Comparison of ENCODE assay signal across 8 cellular contexts in the genomic region with DNA sequence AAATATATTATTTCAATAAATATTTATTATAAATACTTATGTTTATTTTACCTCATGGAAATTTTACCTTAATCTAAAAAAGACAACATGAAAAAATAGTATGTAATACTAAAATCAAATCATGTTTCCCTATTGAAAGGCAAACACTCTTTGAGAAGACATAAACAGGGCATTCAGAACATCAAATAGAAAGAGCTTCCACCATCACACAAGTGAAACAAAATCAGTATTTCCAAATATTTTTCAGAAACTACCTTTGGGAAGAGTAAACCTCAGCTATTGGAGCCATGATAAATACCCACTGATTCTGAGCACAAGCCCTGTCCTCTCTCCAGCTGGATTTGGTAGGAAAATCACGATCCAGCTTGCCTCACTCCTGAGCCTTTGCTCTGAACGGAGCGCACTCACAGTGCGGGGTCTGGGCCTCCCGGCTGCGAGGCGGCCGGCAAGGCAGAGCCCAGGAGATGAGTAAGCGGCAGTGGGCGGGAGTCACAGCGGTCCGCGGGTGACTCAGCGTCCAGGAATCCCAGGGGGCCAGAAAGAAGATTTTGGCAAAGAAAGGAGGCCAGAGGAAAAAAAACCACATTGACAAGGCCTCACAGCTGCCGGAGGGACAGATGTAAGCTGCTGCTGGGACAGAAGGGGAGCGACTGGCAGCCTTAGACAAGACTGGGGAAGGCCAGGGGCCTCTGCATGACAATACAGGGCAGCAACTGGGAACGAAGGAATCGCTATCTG. TPM values are rescaled to one million over a fixed set of nuclear protein-coding genes. Genes with fewer than 3 reads are reported as not detected.
DNase-seq lines count a peak whose midpoint lies in the region; ATAC-seq and TF ChIP-seq lines count a peak whose summit lies in the region.

No MANE protein-coding gene starts in this region.

- peaks cover 28% of the 10 kb centered on the region for H3K4me1 Mint-ChIP-seq in activated CD8-positive, alpha-beta T cell treated with anti-CD3 and anti-CD28 coated beads for 36 hours (ENCODE audit: low read depth)
- H3K4me1 Mint-ChIP-seq in natural killer cell, result peaks cover 29 to 35% of the 10 kb centered on the region in 2 donors

- H3K36me3 Mint-ChIP-seq in activated CD8-positive, alpha-beta T cell treated with anti-CD3 and anti-CD28 coated beads for 36 hours (ENCODE audit: low read depth), result peaks cover 1% of the 10 kb centered on the region
- H3K36me3 Mint-ChIP-seq in natural killer cell, result no peaks in the 10 kb centered on the region

- POLR2A ChIA-PET in activated CD8-positive, alpha-beta T cell treated with anti-CD3 and anti-CD28 coated beads for 36 hours (lab: Charles Lee), result no interaction called here

- peak overlapping the region; percentile 8 for H3K4me3 Mint-ChIP-seq in activated CD8-positive, alpha-beta T cell treated with anti-CD3 and anti-CD28 coated beads for 36 hours
- H3K4me3 Mint-ChIP-seq in natural killer cell, result no peak overlapping the region

- H3K4me1 ChIP-seq in GM23248 (ENCODE audit: insufficient read depth) (peaks cover 33% of the 10 kb centered on the region), tibial artery (peaks cover 0 to 9% (median 7%) of the 10 kb centered on the region in 4 donors)

- CTCF ChIA-PET in activated CD8-positive, alpha-beta T cell treated with anti-CD3 and anti-CD28 coated beads for 36 hours (lab: Charles Lee), result interaction anchor here (1.9 kb wide), 1 partner anchor 14 kb away, joined by 6 read pairs; no protein-coding TSS in a partner anchor

- peaks cover 52% of the 10 kb centered on the region for H3K27me3 Mint-ChIP-seq in activated CD8-positive, alpha-beta T cell treated with anti-CD3 and anti-CD28 coated beads for 36 hours
- H3K27me3 Mint-ChIP-seq in natural killer cell (ENCODE audit: low read depth in 2 of 2), result peaks cover 54 to 72% of the 10 kb centered on the region in 2 donors

- peaks cover 14% of the 10 kb centered on the region for H3F3A ChIP-seq in GM23248 (ENCODE audit: insufficient read depth)

- peak; percentile 50 for ATAC-seq in activated CD8-positive, alpha-beta T cell treated with anti-CD3 and anti-CD28 coated beads for 36 hours
- peak in 1 of 3 donors; percentile 17 for ATAC-seq in natural killer cell

- no peaks in the 10 kb centered on the region for H3K27me3 ChIP-seq in GM23248 (replicated peaks; ENCODE audit: insufficient read depth)
- H3K27me3 ChIP-seq in tibial artery, result no peaks in the 10 kb centered on the region

- TF ChIP-seq CTCF in GM12865 (IDR thresholded peaks at IDR 0.05; ENCODE audit: insufficient read depth, low read depth, low read length, missing control alignments) (no peak), fibroblast of villous mesenchyme (IDR thresholded peaks at IDR 0.05; ENCODE audit: insufficient read depth, low read depth, low read length) (no peak), natural killer cell (IDR thresholded peaks at IDR 0.05) (no peak), tibial artery (IDR thresholded peaks at IDR 0.05) (no peak)
- no peak for TF ChIP-seq CTCF in activated CD8-positive, alpha-beta T cell treated with anti-CD3 and anti-CD28 coated beads for 36 hours (IDR thresholded peaks at IDR 0.05)

- in situ Hi-C loops in GM23248 (cut with MboI), result no loop called here

- H3K36me3 ChIP-seq in GM23248 (ENCODE audit: low read depth), result no peaks in the 10 kb centered on the region
- H3K36me3 ChIP-seq in tibial artery, result no peaks in the 10 kb centered on the region

- no peaks in the 10 kb centered on the region for H3K9me2 ChIP-seq in GM23248 (ENCODE audit: insufficient read depth)

- peak overlapping the region; percentile 82 for H2AFZ ChIP-seq in GM23248

- no peaks in the 10 kb centered on the region for H3K79me2 ChIP-seq in GM23248 (ENCODE audit: insufficient read depth)

- peak overlapping the region; percentile 11; the same call in 1 of the 2 replicates for H3K4me3 ChIP-seq in GM12865 (ENCODE audit: low read depth, low read length)
- H3K4me3 ChIP-seq in GM23248, result peak overlapping the region; percentile 66
- H3K4me3 ChIP-seq in fibroblast of villous mesenchyme (ENCODE audit: low read depth, low read length), result peak overlapping the region; percentile 41
- peak overlapping the region; percentile 26 to 35 for H3K4me3 ChIP-seq in tibial artery

- H4K20me1 ChIP-seq in GM23248 (ENCODE audit: insufficient read depth), result no peaks in the 10 kb centered on the region

- no peaks in the 10 kb centered on the region for H3K9me3 ChIP-seq in GM23248 (ENCODE audit: low read depth)
- no peaks in the 10 kb centered on the region for H3K9me3 ChIP-seq in tibial artery

- H3K9ac ChIP-seq in GM23248, result peak overlapping the region; percentile 81

- no peaks in the 10 kb centered on the region for H3K9me3 Mint-ChIP-seq in activated CD8-positive, alpha-beta T cell treated with anti-CD3 and anti-CD28 coated beads for 36 hours
- H3K9me3 Mint-ChIP-seq in natural killer cell, result no peaks in the 10 kb centered on the region

- DNase-seq in GM12865 (ENCODE audit: low read depth) (peak; percentile 55), GM23248 (peak; percentile 99), HuH-7 (ENCODE audit: low spot score) (peak; percentile 30), fibroblast of villous mesenchyme (ENCODE audit: low read depth) (peak; percentile 92), natural killer cell (peak; percentile 22), tibial artery (peak; percentile 89 to 92), NCI-H2081 (lab: John Stamatoyannopoulos, UW) (no peak)
- DNase-seq in activated CD8-positive, alpha-beta T cell treated with anti-CD3 and anti-CD28 coated beads for 36 hours, result peak; percentile 74

- H3K27ac Mint-ChIP-seq in activated CD8-positive, alpha-beta T cell treated with anti-CD3 and anti-CD28 coated beads for 36 hours, result no peak overlapping the region
- no peak overlapping the region for H3K27ac Mint-ChIP-seq in natural killer cell

- intact Hi-C loops in activated CD8-positive, alpha-beta T cell treated with anti-CD3 and anti-CD28 coated beads for 36 hours (cut with micrococcal nuclease), result no loop called here
- intact Hi-C loops in natural killer cell (cut with micrococcal nuclease), result no loop called here
- intact Hi-C loops in tibial artery (cut with DNase I; ENCODE audit: low total_unique reads), result no loop called here

- H3K4me2 ChIP-seq in GM23248 (ENCODE audit: unreplicated experiment), result peak overlapping the region; percentile 95

- H3K27ac ChIP-seq in GM23248, result peak overlapping the region; percentile 89
- peak overlapping the region; percentile 74 to 80 for H3K27ac ChIP-seq in tibial artery

- WGBS in GM23248 (ENCODE audit: low coverage in 1 of 2, low lambda C conversion rate in 2 of 2, missing lambda C conversion rate in 2 of 2), 2 experiments, result 1% methylated on average over 18 of the region's 18 CpGs

RNA-seq across cellular contexts. Expression of a gene that starts 14.7 kb away (rescaled TPM):
- total RNA-seq in GM23248 (2014; rRNA removed; shearing (Covaris generic)), result 1,082 and 1,164 TPM in 2 replicates
- polyA plus RNA-seq in GM23248 (2016; fragmentation: Nextera tagmentation; extraction: Ambion mirVana), result 1,730 and 1,770 TPM in 2 replicates
- 10 to 100 TPM; 31.4 to 34.1 TPM for total RNA-seq in activated CD8-positive, alpha-beta T cell treated with anti-CD3 and anti-CD28 coated beads for 36 hours
- total RNA-seq in fibroblast of villous mesenchyme, result 811 and 939 TPM in 2 replicates
- total RNA-seq in natural killer cell, result 10 to 100 TPM; 24.9 to 74.4 (median 33.1) TPM

RNA-seq across cellular contexts. Expression of a gene that starts 53.5 kb away (rescaled TPM):
- total RNA-seq in GM23248 (2014; rRNA removed; shearing (Covaris generic)), result 3.4 and 3.5 TPM in 2 replicates
- 1.4 TPM in 2 replicates for polyA plus RNA-seq in GM23248 (2016; fragmentation: Nextera tagmentation; extraction: Ambion mirVana)
- total RNA-seq in activated CD8-positive, alpha-beta T cell treated with anti-CD3 and anti-CD28 coated beads for 36 hours, result not detected
- total RNA-seq in fibroblast of villous mesenchyme (0.43 and 0.64 TPM in 2 replicates), natural killer cell (not detected)

Comparison
In these comparisons a context has a peak if more than half of its experiments do, and no peak if none do; other contexts are left out.
1. DNase-seq: peak in GM12865 (single experiment), GM23248 (single experiment), HuH-7 (single experiment), activated CD8-positive, alpha-beta T cell treated with anti-CD3 and anti-CD28 coated beads for 36 hours (single experiment), fibroblast of villous mesenchyme (single experiment), natural killer cell (single experiment) and tibial artery (2 of 2); none in NCI-H2081 (0 of 2).
2. H3K4me3 ChIP-seq: peak in every context shown above with its lines; median percentile 66 in GM23248; 41 in fibroblast of villous mesenchyme; 30 in tibial artery; 11 in GM12865.
3. RNA of a gene that starts 14.7 kb away (total RNA-seq): 1,082 to 1,164 TPM in GM23248 and 811 to 939 TPM in fibroblast of villous mesenchyme; 31.4 to 34.1 TPM in activated CD8-positive, alpha-beta T cell treated with anti-CD3 and anti-CD28 coated beads for 36 hours and 24.9 to 74.4 TPM in natural killer cell; every median in the first group is over 10 times any median in the second.